In the genomic region with DNA sequence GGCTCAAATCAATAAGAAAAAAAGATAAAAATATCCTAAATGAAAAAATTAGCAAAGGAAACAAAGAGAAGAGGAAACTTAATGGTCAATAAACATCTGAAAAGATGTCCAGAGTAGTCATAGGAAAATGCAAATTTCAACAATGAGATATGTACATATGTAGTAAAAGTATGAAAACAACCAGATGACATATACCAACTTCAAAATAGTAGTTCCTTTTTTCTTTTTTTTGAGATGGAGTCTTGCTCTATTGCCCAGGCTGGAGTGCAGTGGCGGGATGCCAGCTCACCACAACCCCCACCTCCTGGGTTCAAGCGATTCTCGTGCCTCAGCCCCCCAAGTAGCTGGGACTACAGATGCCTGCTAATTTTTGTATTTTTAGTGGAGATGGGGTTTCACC, we compare ENCODE assay signal across 1 cellular context.
TF ChIP-seq lines count a peak whose summit lies in the region.

No MANE protein-coding gene starts in this region.

TF ChIP-seq in GM23338, 12 proteins besides CTCF, POLR2A, EP300 and RAD21 (continued from another document):
- no peak for TF ChIP-seq REST (IDR thresholded peaks at IDR 0.05; ENCODE audit: unreplicated experiment)
- TF ChIP-seq CREB1 (CRISPR knock-in tag; IDR thresholded peaks at IDR 0.05; ENCODE audit: low read depth): no peak
- no peak for TF ChIP-seq EZH2phosphoT487 (IDR thresholded peaks at IDR 0.05; ENCODE audit: unreplicated experiment)
- TF ChIP-seq, protein P1, sequence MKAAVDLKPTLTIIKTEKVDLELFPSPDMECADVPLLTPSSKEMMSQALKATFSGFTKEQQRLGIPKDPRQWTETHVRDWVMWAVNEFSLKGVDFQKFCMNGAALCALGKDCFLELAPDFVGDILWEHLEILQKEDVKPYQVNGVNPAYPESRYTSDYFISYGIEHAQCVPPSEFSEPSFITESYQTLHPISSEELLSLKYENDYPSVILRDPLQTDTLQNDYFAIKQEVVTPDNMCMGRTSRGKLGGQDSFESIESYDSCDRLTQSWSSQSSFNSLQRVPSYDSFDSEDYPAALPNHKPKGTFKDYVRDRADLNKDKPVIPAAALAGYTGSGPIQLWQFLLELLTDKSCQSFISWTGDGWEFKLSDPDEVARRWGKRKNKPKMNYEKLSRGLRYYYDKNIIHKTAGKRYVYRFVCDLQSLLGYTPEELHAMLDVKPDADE (IDR thresholded peaks at IDR 0.05): no peak
- no peak for TF ChIP-seq EZH2 (IDR thresholded peaks at IDR 0.05; ENCODE audit: low read depth, unreplicated experiment)
- TF ChIP-seq, protein P2, sequence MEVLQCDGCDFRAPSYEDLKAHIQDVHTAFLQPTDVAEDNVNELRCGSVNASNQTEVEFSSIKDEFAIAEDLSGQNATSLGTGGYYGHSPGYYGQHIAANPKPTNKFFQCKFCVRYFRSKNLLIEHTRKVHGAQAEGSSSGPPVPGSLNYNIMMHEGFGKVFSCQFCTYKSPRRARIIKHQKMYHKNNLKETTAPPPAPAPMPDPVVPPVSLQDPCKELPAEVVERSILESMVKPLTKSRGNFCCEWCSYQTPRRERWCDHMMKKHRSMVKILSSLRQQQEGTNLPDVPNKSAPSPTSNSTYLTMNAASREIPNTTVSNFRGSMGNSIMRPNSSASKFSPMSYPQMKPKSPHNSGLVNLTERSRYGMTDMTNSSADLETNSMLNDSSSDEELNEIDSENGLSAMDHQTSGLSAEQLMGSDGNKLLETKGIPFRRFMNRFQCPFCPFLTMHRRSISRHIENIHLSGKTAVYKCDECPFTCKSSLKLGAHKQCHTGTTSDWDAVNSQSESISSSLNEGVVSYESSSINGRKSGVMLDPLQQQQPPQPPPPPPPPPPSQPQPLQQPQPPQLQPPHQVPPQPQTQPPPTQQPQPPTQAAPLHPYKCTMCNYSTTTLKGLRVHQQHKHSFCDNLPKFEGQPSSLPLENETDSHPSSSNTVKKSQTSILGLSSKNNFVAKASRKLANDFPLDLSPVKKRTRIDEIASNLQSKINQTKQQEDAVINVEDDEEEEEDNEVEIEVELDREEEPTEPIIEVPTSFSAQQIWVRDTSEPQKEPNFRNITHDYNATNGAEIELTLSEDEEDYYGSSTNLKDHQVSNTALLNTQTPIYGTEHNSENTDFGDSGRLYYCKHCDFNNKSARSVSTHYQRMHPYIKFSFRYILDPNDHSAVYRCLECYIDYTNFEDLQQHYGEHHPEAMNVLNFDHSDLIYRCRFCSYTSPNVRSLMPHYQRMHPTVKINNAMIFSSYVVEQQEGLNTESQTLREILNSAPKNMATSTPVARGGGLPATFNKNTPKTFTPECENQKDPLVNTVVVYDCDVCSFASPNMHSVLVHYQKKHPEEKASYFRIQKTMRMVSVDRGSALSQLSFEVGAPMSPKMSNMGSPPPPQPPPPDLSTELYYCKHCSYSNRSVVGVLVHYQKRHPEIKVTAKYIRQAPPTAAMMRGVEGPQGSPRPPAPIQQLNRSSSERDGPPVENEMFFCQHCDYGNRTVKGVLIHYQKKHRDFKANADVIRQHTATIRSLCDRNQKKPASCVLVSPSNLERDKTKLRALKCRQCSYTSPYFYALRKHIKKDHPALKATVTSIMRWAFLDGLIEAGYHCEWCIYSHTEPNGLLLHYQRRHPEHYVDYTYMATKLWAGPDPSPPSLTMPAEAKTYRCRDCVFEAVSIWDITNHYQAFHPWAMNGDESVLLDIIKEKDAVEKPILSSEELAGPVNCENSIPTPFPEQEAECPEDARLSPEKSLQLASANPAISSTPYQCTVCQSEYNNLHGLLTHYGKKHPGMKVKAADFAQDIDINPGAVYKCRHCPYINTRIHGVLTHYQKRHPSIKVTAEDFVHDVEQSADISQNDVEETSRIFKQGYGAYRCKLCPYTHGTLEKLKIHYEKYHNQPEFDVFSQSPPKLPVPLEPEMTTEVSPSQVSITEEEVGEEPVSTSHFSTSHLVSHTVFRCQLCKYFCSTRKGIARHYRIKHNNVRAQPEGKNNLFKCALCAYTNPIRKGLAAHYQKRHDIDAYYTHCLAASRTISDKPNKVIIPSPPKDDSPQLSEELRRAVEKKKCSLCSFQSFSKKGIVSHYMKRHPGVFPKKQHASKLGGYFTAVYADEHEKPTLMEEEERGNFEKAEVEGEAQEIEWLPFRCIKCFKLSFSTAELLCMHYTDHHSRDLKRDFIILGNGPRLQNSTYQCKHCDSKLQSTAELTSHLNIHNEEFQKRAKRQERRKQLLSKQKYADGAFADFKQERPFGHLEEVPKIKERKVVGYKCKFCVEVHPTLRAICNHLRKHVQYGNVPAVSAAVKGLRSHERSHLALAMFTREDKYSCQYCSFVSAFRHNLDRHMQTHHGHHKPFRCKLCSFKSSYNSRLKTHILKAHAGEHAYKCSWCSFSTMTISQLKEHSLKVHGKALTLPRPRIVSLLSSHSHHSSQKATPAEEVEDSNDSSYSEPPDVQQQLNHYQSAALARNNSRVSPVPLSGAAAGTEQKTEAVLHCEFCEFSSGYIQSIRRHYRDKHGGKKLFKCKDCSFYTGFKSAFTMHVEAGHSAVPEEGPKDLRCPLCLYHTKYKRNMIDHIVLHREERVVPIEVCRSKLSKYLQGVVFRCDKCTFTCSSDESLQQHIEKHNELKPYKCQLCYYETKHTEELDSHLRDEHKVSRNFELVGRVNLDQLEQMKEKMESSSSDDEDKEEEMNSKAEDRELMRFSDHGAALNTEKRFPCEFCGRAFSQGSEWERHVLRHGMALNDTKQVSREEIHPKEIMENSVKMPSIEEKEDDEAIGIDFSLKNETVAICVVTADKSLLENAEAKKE (CRISPR knock-in tag; IDR thresholded peaks at IDR 0.05): no peak
- TF ChIP-seq ZNF114 (CRISPR knock-in tag; IDR thresholded peaks at IDR 0.05): no peak
- TF ChIP-seq NANOG (IDR thresholded peaks at IDR 0.05; ENCODE audit: borderline replicate concordance): no peak
TF ChIP-seq in GM23338: peak in this region for 0.
